ENCODE assay signal across 12 cellular contexts in genomic region chr10:33114451-33114944, GRCh38.
DNase-seq lines count a peak whose midpoint lies in the region; ATAC-seq and TF ChIP-seq lines count a peak whose summit lies in the region.
"Had no signal": no experiment of that assay in that cellular context is flagged by ENCODE, and none has a peak within 500 bp of the region (broad histone marks: within the 10 kb centered on the region; RNA-seq: fewer than 3 reads in every experiment).

No MANE protein-coding gene starts in this region.

- H2AFZ ChIP-seq in OCI-LY7 (ENCODE audit: low read length), result peak overlapping the region; percentile 91

- H3K9me3 ChIP-seq in OCI-LY7 (ENCODE audit: low read length), result no peaks in the 10 kb centered on the region

- CTCF ChIA-PET in OCI-LY7 (lab: Charles Lee; ENCODE audit: unreplicated experiment), result interaction anchor here (0.9 kb wide), 1 partner anchor 13 kb away, joined by 5 read pairs; no protein-coding TSS in a partner anchor

- POLR2A ChIA-PET in OCI-LY7 (lab: Charles Lee), result interaction anchor here (0.7 to 8.4 kb wide), 10 partner anchors 8 to 1784 kb away, joined by 3 to 78 read pairs (median 4); no protein-coding TSS in a partner anchor

- H3K79me2 ChIP-seq in OCI-LY7 (ENCODE audit: insufficient read depth, low read depth, low read length), result no peaks in the 10 kb centered on the region

- no peaks in the 10 kb centered on the region for H3K36me3 ChIP-seq in OCI-LY7 (ENCODE audit: insufficient read depth, low read length)

- H3K9me3 Mint-ChIP-seq in activated T-cell treated with anti-CD3 and anti-CD28 coated beads, Interleukin-2, amount 50 U/mL, for 24 hours, result peaks cover 5% of the 10 kb centered on the region

- peak overlapping the region; percentile 78 for H3K27ac Mint-ChIP-seq in activated T-cell treated with anti-CD3 and anti-CD28 coated beads, Interleukin-2, amount 50 U/mL, for 24 hours

- no peaks in the 10 kb centered on the region for H3K9me2 ChIP-seq in OCI-LY7 (ENCODE audit: insufficient read depth, low read length)

- peaks cover 2% of the 10 kb centered on the region for H3K36me3 Mint-ChIP-seq in activated T-cell treated with anti-CD3 and anti-CD28 coated beads, Interleukin-2, amount 50 U/mL, for 24 hours (ENCODE audit: low read depth)

- intact Hi-C loops in OCI-LY7 (cut with micrococcal nuclease; ENCODE audit: unreplicated experiment), result loop anchor here (2.0 kb wide), 2 partner anchors 18 to 36 kb away; no protein-coding TSS in a partner anchor

- no peak for DNase-seq in activated T-cell treated with anti-CD3 and anti-CD28 coated beads, Interleukin-2, amount 50 U/mL, for 24 hours
- DNase-seq in activated T-cell treated with anti-CD3 and anti-CD28 coated beads, Interleukin-2, amount 50 U/mL, for 48 hours, result no peak
- peak; percentile 84 for DNase-seq in OCI-LY7 (ENCODE audit: low spot score)
- peak; percentile 85 for DNase-seq in choroid plexus epithelial cell (ENCODE audit: low read depth)
- DNase-seq in renal cortical epithelial cell (ENCODE audit: low read depth), result peak; percentile 44
- DNase-seq in NCI-H446 (lab: John Stamatoyannopoulos, UW), result no peak
- no peak for DNase-seq in kidney glomerular epithelial cell (lab: John Stamatoyannopoulos, UW)
- DNase-seq: activated CD4-positive, alpha-beta T cell treated with anti-CD3 and anti-CD28 coated beads, Interleukin-2, amount 50 U/mL, for 1 hour; NCI-H1092; OCI-M1; stimulated activated CD4-positive, alpha-beta T cell treated with anti-CD3 and anti-CD28 coated beads, Interleukin-4, amount 100 ng/mL, for 4 hours had no signal

- H3K27ac ChIP-seq in OCI-LY7 (ENCODE audit: low read depth, low read length, poor library complexity, severe bottlenecking), result peak overlapping the region; percentile 95

- H3K4me3 Mint-ChIP-seq in activated T-cell treated with anti-CD3 and anti-CD28 coated beads, Interleukin-2, amount 50 U/mL, for 24 hours, result no peak overlapping the region

- no peak for TF ChIP-seq CTCF in OCI-LY7 (conservative IDR thresholded peaks at IDR 0.05; ENCODE audit: low read length)
- TF ChIP-seq CTCF in choroid plexus epithelial cell (conservative IDR thresholded peaks at IDR 0.05; ENCODE audit: low read depth, low read length), result no peak

- BruUV-seq in OCI-LY7 (replicated peaks; lab: Mats Ljungman, UMichigan), result no TSS peak

- H3K4me2 ChIP-seq in OCI-LY7 (ENCODE audit: low read length), result peak overlapping the region; percentile 60

- H3K4me1 Mint-ChIP-seq in activated T-cell treated with anti-CD3 and anti-CD28 coated beads, Interleukin-2, amount 50 U/mL, for 24 hours (ENCODE audit: low read depth), result peaks cover 93% of the 10 kb centered on the region

- H4K20me1 ChIP-seq in OCI-LY7 (ENCODE audit: insufficient read depth, low read length), result no peaks in the 10 kb centered on the region

- no peak for ATAC-seq in GM21515 (IDR thresholded peaks at IDR 0.05; ENCODE audit: unreplicated experiment)

- H3K4me3 ChIP-seq in OCI-LY7 (ENCODE audit: low read depth, low read length, poor library complexity, severe bottlenecking) (peak overlapping the region; percentile 42), choroid plexus epithelial cell (ENCODE audit: low read depth, low read length) (no peak overlapping the region)

- no peaks in the 10 kb centered on the region for H3K27me3 Mint-ChIP-seq in activated T-cell treated with anti-CD3 and anti-CD28 coated beads, Interleukin-2, amount 50 U/mL, for 24 hours

- peaks cover 71% of the 10 kb centered on the region for H3K4me1 ChIP-seq in OCI-LY7 (ENCODE audit: insufficient read depth, low read length, poor library complexity, severe bottlenecking)

Comparison
In these comparisons a context has a peak if more than half of its experiments do, and no peak if none do; other contexts are left out.
1. DNase-seq: peak in OCI-LY7 (single experiment), choroid plexus epithelial cell (single experiment) and renal cortical epithelial cell (single experiment); none in activated T-cell treated with anti-CD3 and anti-CD28 coated beads, Interleukin-2, amount 50 U/mL, for 24 hours (single experiment), activated T-cell treated with anti-CD3 and anti-CD28 coated beads, Interleukin-2, amount 50 U/mL, for 48 hours (0 of 2), NCI-H446 (0 of 2) and kidney glomerular epithelial cell (single experiment).